In the genomic region with DNA sequence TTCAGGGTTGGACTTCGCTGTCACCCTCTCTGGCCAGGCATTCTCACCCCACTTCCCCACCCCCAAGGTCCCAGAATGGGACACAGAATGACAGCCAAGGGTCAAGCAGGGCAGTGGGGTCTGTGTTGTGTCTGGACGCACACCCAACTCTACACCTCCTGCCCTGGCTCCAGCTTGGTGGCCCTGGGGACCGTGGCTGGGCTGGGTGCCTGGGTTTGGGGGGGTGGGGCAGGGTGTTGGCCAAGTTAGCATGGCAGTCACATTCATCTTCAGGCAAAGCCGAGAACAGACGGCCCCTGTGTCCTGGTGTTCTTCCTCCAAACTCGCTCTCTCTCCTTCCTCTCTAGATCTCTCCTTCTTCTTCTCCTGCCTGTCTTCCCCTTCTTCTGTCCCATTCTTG, we compare ENCODE assay signal across 11 cellular contexts. TPM values are rescaled to one million over a fixed set of nuclear protein-coding genes. Genes with fewer than 3 reads are reported as not detected.
DNase-seq lines count a peak whose midpoint lies in the region; ATAC-seq and TF ChIP-seq lines count a peak whose summit lies in the region.
"Had no signal": no experiment of that assay in that cellular context is flagged by ENCODE, and none has a peak within 500 bp of the region (broad histone marks: within the 10 kb centered on the region; RNA-seq: fewer than 3 reads in every experiment).

No MANE protein-coding gene starts in this region.

- intact Hi-C loops in transverse colon (cut with DNase I; ENCODE audit: low total_unique reads): no loop called here
- intact Hi-C loops in mucosa of descending colon (cut with DNase I, micrococcal nuclease): no loop called here

- H3K36me3 ChIP-seq in SJSA1: peaks cover 44% of the 10 kb centered on the region
- no peaks in the 10 kb centered on the region for H3K36me3 ChIP-seq in transverse colon
- no peaks in the 10 kb centered on the region for H3K36me3 ChIP-seq in mucosa of descending colon (ENCODE audit: low read depth)

- H3K4me3 Mint-ChIP-seq in neural crest cell: peak overlapping the region; percentile 61

- no peaks in the 10 kb centered on the region for H3K9me3 Mint-ChIP-seq in neural crest cell

- TF ChIP-seq CTCF in foreskin fibroblast (IDR thresholded peaks at IDR 0.05; ENCODE audit: low read depth, low read length) (no peak), neural crest cell (conservative IDR thresholded peaks at IDR 0.05) (no peak), transverse colon (IDR thresholded peaks at IDR 0.05) (no peak), mucosa of descending colon (IDR thresholded peaks at IDR 0.05) (no peak)

- no peak for ATAC-seq in mucosa of descending colon

- in situ Hi-C loops in transverse colon (cut with MboI; ENCODE audit: low pct_ligation_motif_present in 1 of 4, low pct_unique_long_range_greater_than_20kb in 1 of 4, low sequenced_read_pairs in 3 of 4): no loop called here

- H3K4me1 ChIP-seq in SJSA1 (replicated peaks): peaks cover 70% of the 10 kb centered on the region
- H3K4me1 ChIP-seq in transverse colon: peaks cover 52 to 97% (median 73%) of the 10 kb centered on the region in 4 donors
- H3K4me1 ChIP-seq in mucosa of descending colon (ENCODE audit: low read depth): peaks cover 23% of the 10 kb centered on the region

- WGBS in transverse colon (ENCODE audit: low coverage in 1 of 2), 2 donors: 50% methylated on average over 6 of the region's 6 CpGs; no CpG with 5 or more reads in 1 of the 2 donors

- no peaks in the 10 kb centered on the region for H3K36me3 Mint-ChIP-seq in neural crest cell (ENCODE audit: low read depth)

- H3K9me3 ChIP-seq in SJSA1 (replicated peaks) (no peaks in the 10 kb centered on the region), transverse colon (no peaks in the 10 kb centered on the region), mucosa of descending colon (no peaks in the 10 kb centered on the region)

- H3K27ac Mint-ChIP-seq in neural crest cell (ENCODE audit: unreplicated experiment): peak overlapping the region; percentile 83

- peaks cover 4% of the 10 kb centered on the region for H3K27me3 Mint-ChIP-seq in neural crest cell (ENCODE audit: low read depth)

- H3K4me1 Mint-ChIP-seq in neural crest cell: peaks cover 75% of the 10 kb centered on the region

- no peak overlapping the region for H3K4me3 ChIP-seq in SJSA1
- peak overlapping the region; percentile 15 to 44 for H3K4me3 ChIP-seq in foreskin fibroblast (ENCODE audit: low read depth in 1 of 2, low read length in 2 of 2)
- no peak overlapping the region for H3K4me3 ChIP-seq in transverse colon
- H3K4me3 ChIP-seq in mucosa of descending colon: no peak overlapping the region

- DNase-seq in SJSA1 (ENCODE audit: low read depth in 1 of 2, low spot score in 2 of 2) (no peak), foreskin fibroblast (peak in 1 of 2 donors; percentile 28), neural crest cell (ENCODE audit: low read depth, low spot score) (no peak), transverse colon (peak; percentile 7), mucosa of descending colon (no peak), NCI-H1417 (lab: John Stamatoyannopoulos, UW) (no peak), DMS53 treated with DMSO at 0.1 percent for 48 hours (lab: John Stamatoyannopoulos, UW; ENCODE audit: unreplicated experiment) (no peak)
- no peak for DNase-seq in activated CD4-positive, alpha-beta T cell treated with anti-CD3 and anti-CD28 coated beads, Interleukin-2, amount 50 U/mL, for 1 hour
- DNase-seq: activated CD4-positive, alpha-beta T cell treated with anti-CD3 and anti-CD28 coated beads, Interleukin-2, amount 50 U/mL, for 48 hours had no signal

- TF ChIP-seq EP300 in transverse colon (IDR thresholded peaks at IDR 0.05; ENCODE audit: low read depth): no peak

- H3K27ac ChIP-seq in SJSA1: peak overlapping the region; percentile 57
- H3K27ac ChIP-seq in transverse colon: peak overlapping the region; percentile 94 to 99 (median 96)

- TF ChIP-seq POLR2A in transverse colon (IDR thresholded peaks at IDR 0.05): no peak

- H3K27me3 ChIP-seq in SJSA1 (replicated peaks): no peaks in the 10 kb centered on the region
- H3K27me3 ChIP-seq in transverse colon: no peaks in the 10 kb centered on the region

RNA-seq across cellular contexts. Expression of gene LRP1, which starts 5.6 kb away (rescaled TPM):
- 21.2 and 33.3 TPM in 2 replicates for total RNA-seq in SJSA1 (2014; rRNA removed; shearing (Covaris generic))
- total RNA-seq in neural crest cell (61.8 and 62.7 TPM in 2 replicates), transverse colon (100 to 1,000 TPM in 3 of 4 donors, 10 to 100 TPM in 1; 94.3 to 248 (median 199) TPM), mucosa of descending colon (100 to 1,000 TPM; 128 to 223 (median 148) TPM)

RNA-seq across cellular contexts. Expression of gene LRP1-AS, which starts 13.5 kb away (rescaled TPM):
- total RNA-seq in SJSA1 (2014; rRNA removed; shearing (Covaris generic)): not detected in 2 replicates
- total RNA-seq in neural crest cell (not detected in 2 replicates), transverse colon (not detected), mucosa of descending colon (not detected)
- total RNA-seq: lung microvascular endothelial cell, subcutaneous adipose tissue had no signal

RNA-seq across cellular contexts. Expression of gene STAT6, which starts 22.8 kb away (rescaled TPM):
- 29.9 and 34.0 TPM in 2 replicates for total RNA-seq in SJSA1 (2014; rRNA removed; shearing (Covaris generic))
- 40.2 and 41.7 TPM in 2 replicates for total RNA-seq in neural crest cell
- 100 to 1,000 TPM; 181 to 318 (median 198) TPM for total RNA-seq in transverse colon
- total RNA-seq in mucosa of descending colon: 100 to 1,000 TPM; 219 to 286 (median 281) TPM

RNA-seq across cellular contexts. Expression of gene NAB2, which starts 45.0 kb away (rescaled TPM):
- total RNA-seq in SJSA1 (2014; rRNA removed; shearing (Covaris generic)): 21.6 and 22.2 TPM in 2 replicates
- total RNA-seq in neural crest cell: 58.0 and 61.2 TPM in 2 replicates
- total RNA-seq in transverse colon: 1 to 10 TPM; 2.6 to 9.1 (median 4.7) TPM
- 10 to 100 TPM in 1 of 3 donors, 1 to 10 TPM in 2; 2.6 to 29.3 (median 3.9) TPM for total RNA-seq in mucosa of descending colon

RNA-seq across cellular contexts. Expression of gene NEMP1, which starts 55.3 kb away (rescaled TPM):
- 31.5 and 40.3 TPM in 2 replicates for total RNA-seq in SJSA1 (2014; rRNA removed; shearing (Covaris generic))
- 44.0 and 49.6 TPM in 2 replicates for total RNA-seq in neural crest cell
- total RNA-seq in transverse colon: 10 to 100 TPM in 1 of 4 donors, 1 to 10 TPM in 3; 4.0 to 66.7 (median 5.2) TPM
- total RNA-seq in mucosa of descending colon: 10 to 100 TPM in 2 of 3 donors, 1 to 10 TPM in 1; 6.3 to 16.9 (median 10.2) TPM

Comparison
In these comparisons a context has a peak if more than half of its experiments do, and no peak if none do; other contexts are left out.
1. H3K4me3 ChIP-seq: peak in foreskin fibroblast (2 of 2); none in SJSA1 (single experiment), transverse colon (0 of 4) and mucosa of descending colon (single experiment).